In the genomic region with DNA sequence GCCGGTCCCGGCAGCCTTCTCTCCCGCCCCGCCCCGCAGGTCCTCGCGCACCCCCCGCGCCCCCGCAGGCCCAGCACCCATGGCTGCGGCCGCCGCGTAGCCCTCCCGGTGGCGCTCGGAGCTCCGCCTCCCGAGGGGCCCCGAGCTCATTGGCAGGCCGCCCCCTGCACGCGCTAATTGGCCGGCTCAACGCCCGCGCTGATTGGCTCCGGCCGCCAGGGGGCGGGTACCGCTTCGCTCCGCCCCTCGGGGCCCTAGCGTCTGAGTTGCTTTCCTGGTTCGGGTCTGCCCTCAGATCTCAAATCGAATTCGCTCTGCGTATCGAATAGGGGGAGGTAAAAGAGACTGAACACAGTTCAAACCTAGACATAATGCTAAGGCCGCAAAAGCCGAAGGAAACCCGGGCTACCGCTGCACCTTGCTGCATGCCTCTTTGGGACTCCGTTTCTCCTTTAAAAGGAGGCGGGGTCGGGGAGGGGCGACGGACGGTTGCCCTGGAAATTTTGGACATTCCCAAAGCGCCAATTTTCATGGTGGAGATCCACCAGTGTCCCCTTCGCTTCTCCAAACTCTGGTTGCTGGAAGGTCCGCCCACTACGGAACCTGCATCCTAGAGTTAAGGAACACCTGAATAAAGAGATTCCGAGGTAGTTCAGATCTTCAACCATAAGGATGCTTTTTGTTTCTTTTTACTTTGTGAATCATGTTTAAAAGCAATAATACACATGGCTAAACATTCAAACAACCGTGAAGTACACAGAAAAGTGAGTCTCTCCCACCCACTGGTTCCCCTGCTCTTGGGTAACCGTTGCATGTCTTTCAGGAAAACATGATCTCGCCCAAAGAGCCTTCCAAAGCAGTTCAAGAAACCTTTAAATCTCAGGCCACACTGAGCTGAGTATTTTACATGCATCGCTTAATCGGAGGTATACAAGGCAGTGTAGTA, we compare ENCODE assay signal across 8 cellular contexts. TPM values are rescaled to one million over a fixed set of nuclear protein-coding genes. Genes with fewer than 3 reads are reported as not detected.
DNase-seq lines count a peak whose midpoint lies in the region; ATAC-seq, FAIRE-seq and TF ChIP-seq lines count a peak whose summit lies in the region.

Gene DEXI (minus strand): TSS at position 117 of the 946 bp plus-strand sequence. CDS start 463 bp downstream, outside the sequence.

- peak; percentile 37 for DNase-seq in BJ (ENCODE audit: low read depth)
- peak; percentile 92 for DNase-seq in GM19239 (ENCODE audit: insufficient read length, low spot score)
- DNase-seq in NCI-H526 treated with DMSO at 0.1 percent for 48 hours (lab: John Stamatoyannopoulos, UW): peak; percentile 91
- peak; percentile 89 to 90 for DNase-seq in activated CD4-positive, alpha-beta T cell treated with anti-CD3 and anti-CD28 coated beads, Interleukin-2, amount 50 U/mL, for 24 hours (ENCODE audit: low read depth in 1 of 2, low spot score in 1 of 2)
- DNase-seq in stimulated activated CD4-positive, alpha-beta T cell treated with anti-CD3 and anti-CD28 coated beads, Interleukin-4, amount 100 ng/mL, for 24 hours: peak; percentile 93

- H3K4me3 Mint-ChIP-seq in dendritic cell treated with granulocyte-macrophage colony-stimulating factor and Interleukin-4, amounts not matched to agents 40 ng/mL and 50 ng/mL, for 4 days: peak within 1 kb of the TSS; percentile 75

- CTCF ChIA-PET in BJ (lab: Yijun Ruan, JAX): interaction anchor here (0.5 to 1.0 kb wide), 3 partner anchors 9 to 803 kb away, joined by 3 to 4 read pairs (median 3); no protein-coding TSS in a partner anchor

- peaks cover 81% of the 10 kb centered on the region for H3K4me1 Mint-ChIP-seq in dendritic cell treated with granulocyte-macrophage colony-stimulating factor and Interleukin-4, amounts not matched to agents 40 ng/mL and 50 ng/mL, for 4 days (ENCODE audit: low read depth)

- 11% methylated on average over 60 of the region's 60 CpGs for WGBS in liver

- FAIRE-seq in GM19239 (lab: Jason Lieb, UNC): peak; percentile 85

- intact Hi-C loops in dendritic cell treated with granulocyte-macrophage colony-stimulating factor and Interleukin-4, amounts not matched to agents 40 ng/mL and 50 ng/mL, for 4 days (cut with micrococcal nuclease): no loop called here

- H3K36me3 Mint-ChIP-seq in dendritic cell treated with granulocyte-macrophage colony-stimulating factor and Interleukin-4, amounts not matched to agents 40 ng/mL and 50 ng/mL, for 4 days (ENCODE audit: low read depth): peaks cover 51% of the 10 kb centered on the region

- no peaks in the 10 kb centered on the region for H3K27me3 Mint-ChIP-seq in dendritic cell treated with granulocyte-macrophage colony-stimulating factor and Interleukin-4, amounts not matched to agents 40 ng/mL and 50 ng/mL, for 4 days

- H3K9ac ChIP-seq in liver (ENCODE audit: low read depth in 1 of 2, low read length in 2 of 2): peak within 1 kb of the TSS; percentile 71 to 95

- peak within 1 kb of the TSS; percentile 78 to 79 for H3K27ac ChIP-seq in liver (ENCODE audit: low read depth in 1 of 2, low read length in 2 of 2)

- H3K9me3 ChIP-seq in liver (ENCODE audit: control insufficient read depth in 4 of 4, low read length in 3 of 4): no peaks in the 10 kb centered on the region

- H3K4me3 ChIP-seq in BJ (ENCODE audit: low read depth, low read length): peak within 1 kb of the TSS; percentile 65
- H3K4me3 ChIP-seq in liver (ENCODE audit: low read depth in 1 of 3, low read length in 3 of 3): peak within 1 kb of the TSS; percentile 74 to 87 (median 79)

- POLR2A ChIA-PET in BJ (lab: Charles Lee): interaction anchor here (1.0 kb wide), 1 partner anchor 71 kb away, joined by 3 read pairs; no protein-coding TSS in a partner anchor

- H3K27ac Mint-ChIP-seq in dendritic cell treated with granulocyte-macrophage colony-stimulating factor and Interleukin-4, amounts not matched to agents 40 ng/mL and 50 ng/mL, for 4 days: peak within 1 kb of the TSS; percentile 60

- TF ChIP-seq CTCF in BJ (IDR thresholded peaks at IDR 0.05; ENCODE audit: insufficient read depth, low read depth, low read length) (no peak), liver (IDR thresholded peaks at IDR 0.05; ENCODE audit: low read depth, low read length, missing input control) (peak; percentile 30)

- no peaks in the 10 kb centered on the region for H3K36me3 ChIP-seq in BJ (ENCODE audit: control insufficient read depth, insufficient read depth, low read length)
- no peaks in the 10 kb centered on the region for H3K36me3 ChIP-seq in liver (ENCODE audit: control insufficient read depth in 4 of 4, insufficient read depth in 3 of 4, low read depth in 1 of 4, low read length in 3 of 4)

- TF ChIP-seq RAD21 in liver (IDR thresholded peaks at IDR 0.05): no peak

- H3K9me3 Mint-ChIP-seq in dendritic cell treated with granulocyte-macrophage colony-stimulating factor and Interleukin-4, amounts not matched to agents 40 ng/mL and 50 ng/mL, for 4 days: no peaks in the 10 kb centered on the region

- no peaks in the 10 kb centered on the region for H3K27me3 ChIP-seq in BJ (ENCODE audit: control insufficient read depth, insufficient read depth, low read length)
- H3K27me3 ChIP-seq in liver (ENCODE audit: control insufficient read depth in 4 of 4, insufficient read depth in 4 of 4, low read length in 3 of 4): no peaks in the 10 kb centered on the region

- peak; percentile 43 for ATAC-seq in HG03457 (IDR thresholded peaks at IDR 0.05; ENCODE audit: unreplicated experiment)

- H3K4me1 ChIP-seq in liver (ENCODE audit: control insufficient read depth in 4 of 4, insufficient read depth in 4 of 4, low read length in 3 of 4): peaks cover 12 to 69% (median 63%) of the 10 kb centered on the region in 4 donors

TF ChIP-seq in liver, 16 proteins besides CTCF, POLR2A, EP300 and RAD21:
- TF ChIP-seq YY1 (IDR thresholded peaks at IDR 0.05) (peak; percentile 25), ZBTB33 (IDR thresholded peaks at IDR 0.05) (no peak), HNF4A (conservative IDR thresholded peaks at IDR 0.05) (no peak), SP1 (IDR thresholded peaks at IDR 0.05) (peak; percentile 77), FOXA1 (IDR thresholded peaks at IDR 0.05) (no peak), JUND (IDR thresholded peaks at IDR 0.05) (peak in 1 of 2 donors; percentile 16), GABPA (IDR thresholded peaks at IDR 0.05 in 1 of 2, conservative IDR thresholded peaks at IDR 0.05 in 1 of 2) (peak in 1 of 2 donors; percentile 27), TAF1 (conservative IDR thresholded peaks at IDR 0.05) (no peak), RXRA (IDR thresholded peaks at IDR 0.05) (peak in 1 of 2 donors; percentile 13), NR2F2 (IDR thresholded peaks at IDR 0.05) (no peak), EGR1 (IDR thresholded peaks at IDR 0.05; ENCODE audit: low read depth in 2 of 2) (peak in 1 of 2 donors; percentile 64), MAX (IDR thresholded peaks at IDR 0.05) (no peak), HNF4G (IDR thresholded peaks at IDR 0.05) (no peak), FOXA2 (IDR thresholded peaks at IDR 0.05) (no peak)
- TF ChIP-seq, protein P1, sequence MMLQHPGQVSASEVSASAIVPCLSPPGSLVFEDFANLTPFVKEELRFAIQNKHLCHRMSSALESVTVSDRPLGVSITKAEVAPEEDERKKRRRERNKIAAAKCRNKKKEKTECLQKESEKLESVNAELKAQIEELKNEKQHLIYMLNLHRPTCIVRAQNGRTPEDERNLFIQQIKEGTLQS (IDR thresholded peaks at IDR 0.05): no peak
- TF ChIP-seq, protein P2, sequence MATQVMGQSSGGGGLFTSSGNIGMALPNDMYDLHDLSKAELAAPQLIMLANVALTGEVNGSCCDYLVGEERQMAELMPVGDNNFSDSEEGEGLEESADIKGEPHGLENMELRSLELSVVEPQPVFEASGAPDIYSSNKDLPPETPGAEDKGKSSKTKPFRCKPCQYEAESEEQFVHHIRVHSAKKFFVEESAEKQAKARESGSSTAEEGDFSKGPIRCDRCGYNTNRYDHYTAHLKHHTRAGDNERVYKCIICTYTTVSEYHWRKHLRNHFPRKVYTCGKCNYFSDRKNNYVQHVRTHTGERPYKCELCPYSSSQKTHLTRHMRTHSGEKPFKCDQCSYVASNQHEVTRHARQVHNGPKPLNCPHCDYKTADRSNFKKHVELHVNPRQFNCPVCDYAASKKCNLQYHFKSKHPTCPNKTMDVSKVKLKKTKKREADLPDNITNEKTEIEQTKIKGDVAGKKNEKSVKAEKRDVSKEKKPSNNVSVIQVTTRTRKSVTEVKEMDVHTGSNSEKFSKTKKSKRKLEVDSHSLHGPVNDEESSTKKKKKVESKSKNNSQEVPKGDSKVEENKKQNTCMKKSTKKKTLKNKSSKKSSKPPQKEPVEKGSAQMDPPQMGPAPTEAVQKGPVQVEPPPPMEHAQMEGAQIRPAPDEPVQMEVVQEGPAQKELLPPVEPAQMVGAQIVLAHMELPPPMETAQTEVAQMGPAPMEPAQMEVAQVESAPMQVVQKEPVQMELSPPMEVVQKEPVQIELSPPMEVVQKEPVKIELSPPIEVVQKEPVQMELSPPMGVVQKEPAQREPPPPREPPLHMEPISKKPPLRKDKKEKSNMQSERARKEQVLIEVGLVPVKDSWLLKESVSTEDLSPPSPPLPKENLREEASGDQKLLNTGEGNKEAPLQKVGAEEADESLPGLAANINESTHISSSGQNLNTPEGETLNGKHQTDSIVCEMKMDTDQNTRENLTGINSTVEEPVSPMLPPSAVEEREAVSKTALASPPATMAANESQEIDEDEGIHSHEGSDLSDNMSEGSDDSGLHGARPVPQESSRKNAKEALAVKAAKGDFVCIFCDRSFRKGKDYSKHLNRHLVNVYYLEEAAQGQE (IDR thresholded peaks at IDR 0.05): peak; percentile 50

RNA-seq across cellular contexts. Expression of gene DEXI, which starts in this region (rescaled TPM):
- polyA plus RNA-seq in BJ (2011; rRNA removed): 32.7 and 55.2 TPM in 2 replicates
- polyA minus RNA-seq in BJ (2011; rRNA and poly(A)+ RNA removed): 17.3 and 23.4 TPM in 2 replicates
- total RNA-seq in liver: 10 to 100 TPM; 13.6 to 69.9 TPM
- polyA plus RNA-seq in liver: 10 to 100 TPM; 26.5 to 57.2 TPM

Comparison
In these comparisons a context has a peak if more than half of its experiments do, and no peak if none do; other contexts are left out.
1. Peak in every context shown above with its lines: DNase-seq, ATAC-seq, H3K4me3 ChIP-seq and H3K27ac ChIP-seq.
2. DNase-seq: peak in every context shown above with its lines; median percentile 93 in stimulated activated CD4-positive, alpha-beta T cell treated with anti-CD3 and anti-CD28 coated beads, Interleukin-4, amount 100 ng/mL, for 24 hours; 92 in GM19239; 91 in NCI-H526 treated with DMSO at 0.1 percent for 48 hours; 90 in activated CD4-positive, alpha-beta T cell treated with anti-CD3 and anti-CD28 coated beads, Interleukin-2, amount 50 U/mL, for 24 hours; 37 in BJ.